Comparison of ENCODE assay signal across 1 cellular context in the genomic region with DNA sequence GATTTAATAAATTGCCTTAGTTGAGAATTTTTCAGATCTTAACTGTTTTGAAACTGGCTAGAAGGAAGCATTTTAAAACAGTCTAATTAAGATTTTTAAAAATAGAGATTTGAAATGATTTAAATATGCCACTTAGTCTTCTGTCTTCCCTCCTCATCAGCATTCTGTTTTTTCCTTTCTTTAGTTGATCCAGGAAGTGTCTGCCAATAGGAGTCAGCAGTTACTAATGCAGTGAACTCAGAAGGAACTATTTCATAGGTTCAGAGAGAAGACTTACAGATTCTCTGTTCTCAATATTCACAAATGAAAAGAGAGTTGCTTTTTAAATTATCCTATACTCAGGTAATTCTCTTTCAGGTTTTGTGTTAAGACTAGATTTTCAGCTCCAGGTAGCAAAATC.
TF ChIP-seq lines count a peak whose summit lies in the region.

No MANE protein-coding gene starts in this region.

TF ChIP-seq in SK-N-SH treated with all-trans-retinoic acid at 6 μM for 48 hours, 23 proteins besides CTCF, POLR2A, EP300 and RAD21 (continued from another document):
- TF ChIP-seq, protein P1, sequence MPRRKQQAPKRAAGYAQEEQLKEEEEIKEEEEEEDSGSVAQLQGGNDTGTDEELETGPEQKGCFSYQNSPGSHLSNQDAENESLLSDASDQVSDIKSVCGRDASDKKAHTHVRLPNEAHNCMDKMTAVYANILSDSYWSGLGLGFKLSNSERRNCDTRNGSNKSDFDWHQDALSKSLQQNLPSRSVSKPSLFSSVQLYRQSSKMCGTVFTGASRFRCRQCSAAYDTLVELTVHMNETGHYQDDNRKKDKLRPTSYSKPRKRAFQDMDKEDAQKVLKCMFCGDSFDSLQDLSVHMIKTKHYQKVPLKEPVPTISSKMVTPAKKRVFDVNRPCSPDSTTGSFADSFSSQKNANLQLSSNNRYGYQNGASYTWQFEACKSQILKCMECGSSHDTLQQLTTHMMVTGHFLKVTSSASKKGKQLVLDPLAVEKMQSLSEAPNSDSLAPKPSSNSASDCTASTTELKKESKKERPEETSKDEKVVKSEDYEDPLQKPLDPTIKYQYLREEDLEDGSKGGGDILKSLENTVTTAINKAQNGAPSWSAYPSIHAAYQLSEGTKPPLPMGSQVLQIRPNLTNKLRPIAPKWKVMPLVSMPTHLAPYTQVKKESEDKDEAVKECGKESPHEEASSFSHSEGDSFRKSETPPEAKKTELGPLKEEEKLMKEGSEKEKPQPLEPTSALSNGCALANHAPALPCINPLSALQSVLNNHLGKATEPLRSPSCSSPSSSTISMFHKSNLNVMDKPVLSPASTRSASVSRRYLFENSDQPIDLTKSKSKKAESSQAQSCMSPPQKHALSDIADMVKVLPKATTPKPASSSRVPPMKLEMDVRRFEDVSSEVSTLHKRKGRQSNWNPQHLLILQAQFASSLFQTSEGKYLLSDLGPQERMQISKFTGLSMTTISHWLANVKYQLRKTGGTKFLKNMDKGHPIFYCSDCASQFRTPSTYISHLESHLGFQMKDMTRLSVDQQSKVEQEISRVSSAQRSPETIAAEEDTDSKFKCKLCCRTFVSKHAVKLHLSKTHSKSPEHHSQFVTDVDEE (CRISPR knock-in tag; IDR thresholded peaks at IDR 0.05), result no peak
- TF ChIP-seq, protein P2, sequence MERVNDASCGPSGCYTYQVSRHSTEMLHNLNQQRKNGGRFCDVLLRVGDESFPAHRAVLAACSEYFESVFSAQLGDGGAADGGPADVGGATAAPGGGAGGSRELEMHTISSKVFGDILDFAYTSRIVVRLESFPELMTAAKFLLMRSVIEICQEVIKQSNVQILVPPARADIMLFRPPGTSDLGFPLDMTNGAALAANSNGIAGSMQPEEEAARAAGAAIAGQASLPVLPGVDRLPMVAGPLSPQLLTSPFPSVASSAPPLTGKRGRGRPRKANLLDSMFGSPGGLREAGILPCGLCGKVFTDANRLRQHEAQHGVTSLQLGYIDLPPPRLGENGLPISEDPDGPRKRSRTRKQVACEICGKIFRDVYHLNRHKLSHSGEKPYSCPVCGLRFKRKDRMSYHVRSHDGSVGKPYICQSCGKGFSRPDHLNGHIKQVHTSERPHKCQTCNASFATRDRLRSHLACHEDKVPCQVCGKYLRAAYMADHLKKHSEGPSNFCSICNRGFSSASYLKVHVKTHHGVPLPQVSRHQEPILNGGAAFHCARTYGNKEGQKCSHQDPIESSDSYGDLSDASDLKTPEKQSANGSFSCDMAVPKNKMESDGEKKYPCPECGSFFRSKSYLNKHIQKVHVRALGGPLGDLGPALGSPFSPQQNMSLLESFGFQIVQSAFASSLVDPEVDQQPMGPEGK (CRISPR knock-in tag; IDR thresholded peaks at IDR 0.05; ENCODE audit: borderline replicate concordance), result no peak
- TF ChIP-seq, protein P3, sequence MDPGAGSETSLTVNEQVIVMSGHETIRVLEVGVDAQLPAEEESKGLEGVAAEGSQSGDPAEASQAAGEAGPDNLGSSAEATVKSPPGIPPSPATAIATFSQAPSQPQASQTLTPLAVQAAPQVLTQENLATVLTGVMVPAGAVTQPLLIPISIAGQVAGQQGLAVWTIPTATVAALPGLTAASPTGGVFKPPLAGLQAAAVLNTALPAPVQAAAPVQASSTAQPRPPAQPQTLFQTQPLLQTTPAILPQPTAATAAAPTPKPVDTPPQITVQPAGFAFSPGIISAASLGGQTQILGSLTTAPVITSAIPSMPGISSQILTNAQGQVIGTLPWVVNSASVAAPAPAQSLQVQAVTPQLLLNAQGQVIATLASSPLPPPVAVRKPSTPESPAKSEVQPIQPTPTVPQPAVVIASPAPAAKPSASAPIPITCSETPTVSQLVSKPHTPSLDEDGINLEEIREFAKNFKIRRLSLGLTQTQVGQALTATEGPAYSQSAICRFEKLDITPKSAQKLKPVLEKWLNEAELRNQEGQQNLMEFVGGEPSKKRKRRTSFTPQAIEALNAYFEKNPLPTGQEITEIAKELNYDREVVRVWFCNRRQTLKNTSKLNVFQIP (CRISPR knock-in tag; IDR thresholded peaks at IDR 0.05; ENCODE audit: borderline replicate concordance, low read depth), result no peak
- TF ChIP-seq RARB (CRISPR knock-in tag; IDR thresholded peaks at IDR 0.05) (no peak), ZNF8 (CRISPR knock-in tag; IDR thresholded peaks at IDR 0.05) (no peak), BACH2 (CRISPR knock-in tag; IDR thresholded peaks at IDR 0.05; ENCODE audit: borderline replicate concordance) (no peak), ARNTL (CRISPR knock-in tag; IDR thresholded peaks at IDR 0.05; ENCODE audit: borderline replicate concordance, low read depth) (no peak), TOX (CRISPR knock-in tag; IDR thresholded peaks at IDR 0.05; ENCODE audit: borderline replicate concordance) (no peak)
